Comparison of ENCODE assay signal across 17 cellular contexts in the genomic region with DNA sequence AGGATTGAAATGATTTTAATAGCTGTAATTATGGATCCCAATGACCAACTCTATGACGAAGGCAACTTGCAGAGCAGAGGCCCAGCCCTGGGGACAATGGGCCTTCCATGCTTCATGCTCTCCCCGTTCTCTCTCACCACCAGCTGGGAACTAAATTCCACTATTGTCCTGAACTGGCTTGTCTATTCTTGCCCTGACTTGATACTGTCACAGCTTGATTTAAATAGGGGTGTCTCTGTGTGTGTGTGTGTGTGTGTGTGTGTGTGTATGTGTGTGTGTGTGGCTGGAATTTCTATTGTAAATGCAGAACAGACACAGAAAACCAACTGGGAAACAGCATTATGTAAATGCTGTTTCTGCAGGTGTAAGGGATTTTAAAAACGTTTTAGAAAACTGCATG. TPM values are rescaled to one million over a fixed set of nuclear protein-coding genes. Genes with fewer than 3 reads are reported as not detected.
DNase-seq lines count a peak whose midpoint lies in the region; ATAC-seq and TF ChIP-seq lines count a peak whose summit lies in the region.
"Had no signal": no experiment of that assay in that cellular context is flagged by ENCODE, and none has a peak within 500 bp of the region (broad histone marks: within the 10 kb centered on the region; RNA-seq: fewer than 3 reads in every experiment).

No MANE protein-coding gene starts in this region.

- in situ Hi-C loops in HAP-1 (cut with MboI; ENCODE audit: low sequenced_read_pairs) = no loop called here
- in situ Hi-C loops in GM13976 (cut with MboI; ENCODE audit: low sequenced_read_pairs, unreplicated experiment) = no loop called here

- H3K27me3 ChIP-seq in HAP-1 (ENCODE audit: low read depth) = no peaks in the 10 kb centered on the region
- no peaks in the 10 kb centered on the region for H3K27me3 ChIP-seq in WERI-Rb-1 (ENCODE audit: insufficient read depth, low read depth, severe bottlenecking)
- H3K27me3 ChIP-seq: ascending aorta, tibial nerve had no signal

- no peaks in the 10 kb centered on the region for H3K9me3 ChIP-seq in HAP-1
- no peaks in the 10 kb centered on the region for H3K9me3 ChIP-seq in WERI-Rb-1 (ENCODE audit: severe bottlenecking)
- H3K9me3 ChIP-seq: ascending aorta, tibial nerve had no signal

- H3K4me1 ChIP-seq in HAP-1 = peaks cover 42% of the 10 kb centered on the region
- H3K4me1 ChIP-seq: ascending aorta, tibial nerve had no signal

- TF ChIP-seq CTCF in GM13976 (IDR thresholded peaks at IDR 0.05; ENCODE audit: borderline replicate concordance, control extremely low read depth, extremely low read depth, insufficient read depth, missing control alignments) (no peak), WERI-Rb-1 (IDR thresholded peaks at IDR 0.05; ENCODE audit: low read depth, low read length) (no peak)

- DNase-seq in HAP-1 (ENCODE audit: low spot score in 2 of 2) = peak; percentile 69 to 75
- peak; percentile 77 for DNase-seq in NCI-H345 (lab: John Stamatoyannopoulos, UW)
- peak; percentile 59 for DNase-seq in occipital lobe (lab: John Stamatoyannopoulos, UW)
- DNase-seq in activated CD4-positive, alpha-beta T cell treated with anti-CD3 and anti-CD28 coated beads, Interleukin-2, amount 50 U/mL, for 4 hours = no peak
- DNase-seq in GM13976 (ENCODE audit: low spot score) = no peak
- DNase-seq in WERI-Rb-1 = no peak
- DNase-seq: activated CD4-positive, alpha-beta memory T cell treated with anti-CD3 and anti-CD28 coated beads for 36 hours; DMS79 treated with DMSO at 0.1 percent for 48 hours; effector CD4-positive, alpha-beta T cell; SHP77; stimulated activated CD4-positive, alpha-beta T cell treated with anti-CD3 and anti-CD28 coated beads, Interleukin-1b, Interleukin-23, amount 100 ng/mL, for 48 hours; stimulated activated CD8-positive, alpha-beta memory T cell treated with anti-CD3 and anti-CD28 coated beads, Interleukin-4, amount 100 ng/mL, for 48 hours had no signal

- H3K36me3 ChIP-seq in HAP-1 (replicated peaks) (peaks cover 16% of the 10 kb centered on the region), WERI-Rb-1 (no peaks in the 10 kb centered on the region)

- H3K27ac ChIP-seq in WERI-Rb-1 = no peak overlapping the region
- H3K27ac ChIP-seq: ascending aorta, tibial nerve had no signal

- H3K4me3 ChIP-seq in HAP-1 = no peak overlapping the region
- no peak overlapping the region for H3K4me3 ChIP-seq in WERI-Rb-1 (ENCODE audit: low read depth, low read length)
- H3K4me3 ChIP-seq: ascending aorta, tibial nerve had no signal

- ATAC-seq in esophagus mucosa (peak; percentile 91), GM18517 (IDR thresholded peaks at IDR 0.05; ENCODE audit: unreplicated experiment) (no peak)
- ATAC-seq: activated T-helper 17 cell treated with anti-CD3 and anti-CD28 coated beads, Interleukin-2, amount 50 U/mL, for 72 hours had no signal

RNA-seq across cellular contexts. Expression of gene SLC22A15, which starts 57.0 kb away (rescaled TPM):
- total RNA-seq in esophagus mucosa (6.6 TPM), occipital lobe (11.4 TPM)

Comparison
In these comparisons a context has a peak if more than half of its experiments do, and no peak if none do; other contexts are left out.
1. DNase-seq: peak in HAP-1 (2 of 2), NCI-H345 (single experiment) and occipital lobe (single experiment); none in activated CD4-positive, alpha-beta T cell treated with anti-CD3 and anti-CD28 coated beads, Interleukin-2, amount 50 U/mL, for 4 hours (0 of 2), GM13976 (single experiment) and WERI-Rb-1 (single experiment).